8 cellular contexts compared by ENCODE assay signal in genomic region chr1:167533851-167534300, GRCh38. TPM values are rescaled to one million over a fixed set of nuclear protein-coding genes. Genes with fewer than 3 reads are reported as not detected.
A peak's percentile ranks its signal among the peaks of the same experiment; 100 is the strongest.
DNase-seq lines count a peak whose midpoint lies in the region; ATAC-seq and TF ChIP-seq lines count a peak whose summit lies in the region.

No MANE protein-coding gene starts in this region.

- intact Hi-C loops in mucosa of descending colon (cut with DNase I, micrococcal nuclease) (loop anchor here (5.0 to 10.0 kb wide), 4 partner anchors 129 to 469 kb away; no protein-coding TSS in a partner anchor), stomach (cut with DNase I; ENCODE audit: low total_unique reads) (loop anchor here (10.0 kb wide), 2 partner anchors 99 to 459 kb away; no protein-coding TSS in a partner anchor)

- H3K27ac ChIP-seq in stomach, result no peak overlapping the region

- H3K4me1 ChIP-seq in NT2/D1 (ENCODE audit: insufficient read depth, insufficient read length) (peaks cover 5% of the 10 kb centered on the region), mucosa of descending colon (ENCODE audit: low read depth) (no peaks in the 10 kb centered on the region), stomach (peaks cover 0 to 13% (median 6%) of the 10 kb centered on the region in 4 donors)

- TF ChIP-seq CTCF in epithelial cell of proximal tubule (conservative IDR thresholded peaks at IDR 0.05; ENCODE audit: low read depth, low read length) (peak; percentile 90), mucosa of descending colon (IDR thresholded peaks at IDR 0.05) (peak; percentile 84), stomach (IDR thresholded peaks at IDR 0.05) (peak in 5 of 7 experiments; percentile 45 to 88 (median 82))

- H3K27me3 ChIP-seq in NT2/D1 (ENCODE audit: insufficient read depth, insufficient read length), result no peaks in the 10 kb centered on the region
- H3K27me3 ChIP-seq in stomach, result no peaks in the 10 kb centered on the region

- no peak for TF ChIP-seq EP300 in stomach (IDR thresholded peaks at IDR 0.05)

- H3K9me3 ChIP-seq in NT2/D1 (ENCODE audit: insufficient read depth, low read length) (no peaks in the 10 kb centered on the region), mucosa of descending colon (no peaks in the 10 kb centered on the region), stomach (no peaks in the 10 kb centered on the region)

- H3K4me3 ChIP-seq in NT2/D1 (ENCODE audit: insufficient read length, low read depth), result no peak overlapping the region
- no peak overlapping the region for H3K4me3 ChIP-seq in epithelial cell of proximal tubule (ENCODE audit: low read depth, low read length)
- H3K4me3 ChIP-seq in mucosa of descending colon, result no peak overlapping the region
- no peak overlapping the region for H3K4me3 ChIP-seq in stomach

- 7 to 12% (median 9%) methylated on average over 6 to 8 of the region's 8 CpGs for WGBS in stomach, 5 donors

- no peaks in the 10 kb centered on the region for H3K36me3 ChIP-seq in NT2/D1 (ENCODE audit: insufficient read depth, insufficient read length, low read length)
- H3K36me3 ChIP-seq in mucosa of descending colon (ENCODE audit: low read depth), result no peaks in the 10 kb centered on the region
- no peaks in the 10 kb centered on the region for H3K36me3 ChIP-seq in stomach

- peak; percentile 93 for ATAC-seq in mucosa of descending colon

- no peak overlapping the region for H3K9ac ChIP-seq in NT2/D1 (ENCODE audit: insufficient read length, low read depth)

- peak; percentile 64 to 94 (median 82) for DNase-seq in NCI-H1417 (lab: John Stamatoyannopoulos, UW)
- DNase-seq in NCI-H1417 treated with DMSO at 0.1 percent for 48 hours (lab: John Stamatoyannopoulos, UW), result no peak
- DNase-seq in HT-29 (ENCODE audit: low spot score), result peak; percentile 92
- DNase-seq in NT2/D1 (ENCODE audit: low read depth, low spot score), result peak; percentile 85
- DNase-seq in activated CD8-positive, alpha-beta memory T cell treated with anti-CD3 and anti-CD28 coated beads, Interleukin-2, amount 50 U/mL, for 4 hours, result peak; percentile 66
- DNase-seq in epithelial cell of proximal tubule (ENCODE audit: low read depth), result no peak
- peak in 2 of 3 donors; percentile 76 to 77 for DNase-seq in mucosa of descending colon
- peak; percentile 76 for DNase-seq in stomach

- no peak for TF ChIP-seq POLR2A in stomach (IDR thresholded peaks at IDR 0.05)

RNA-seq across cellular contexts. Expression of gene CD247, which starts 15.5 kb away (rescaled TPM):
- not detected in 2 replicates for total RNA-seq in HT-29 (2014; rRNA removed; shearing (Covaris generic))
- total RNA-seq in epithelial cell of proximal tubule (not detected in 2 replicates), mucosa of descending colon (1 to 10 TPM; 4.6 to 6.1 (median 4.6) TPM), stomach (1 to 10 TPM in 2 of 5 donors, not detected in 3; 5.3 to 6.7 TPM)
- polyA plus RNA-seq in stomach, result 1 to 10 TPM in 2 of 3 donors, under 1 TPM in 1; 0.68 to 3.1 (median 1.0) TPM

RNA-seq across cellular contexts. Expression of gene CREG1, which starts 19.7 kb away (rescaled TPM):
- 27.4 and 31.9 TPM in 2 replicates for total RNA-seq in HT-29 (2014; rRNA removed; shearing (Covaris generic))
- total RNA-seq in epithelial cell of proximal tubule, result 25.2 and 48.1 TPM in 2 replicates
- total RNA-seq in mucosa of descending colon, result 10 to 100 TPM; 47.8 to 70.6 (median 58.7) TPM
- total RNA-seq in stomach, result 100 to 1,000 TPM in 2 of 5 donors, 10 to 100 TPM in 3; 74.9 to 120 (median 87.7) TPM
- 10 to 100 TPM; 44.6 to 70.3 (median 65.9) TPM for polyA plus RNA-seq in stomach

Comparison
In these comparisons a context has a peak if more than half of its experiments do, and no peak if none do; other contexts are left out.
1. DNase-seq: peak in NCI-H1417 (3 of 3), HT-29 (single experiment), NT2/D1 (single experiment), activated CD8-positive, alpha-beta memory T cell treated with anti-CD3 and anti-CD28 coated beads, Interleukin-2, amount 50 U/mL, for 4 hours (single experiment), mucosa of descending colon (2 of 3) and stomach (single experiment); none in NCI-H1417 treated with DMSO at 0.1 percent for 48 hours (single experiment) and epithelial cell of proximal tubule (single experiment).
2. Peak in every context shown above with its lines, with median percentiles within 50 percentile points of each other: CTCF ChIP-seq.